24 cellular contexts compared by ENCODE assay signal in the genomic region with DNA sequence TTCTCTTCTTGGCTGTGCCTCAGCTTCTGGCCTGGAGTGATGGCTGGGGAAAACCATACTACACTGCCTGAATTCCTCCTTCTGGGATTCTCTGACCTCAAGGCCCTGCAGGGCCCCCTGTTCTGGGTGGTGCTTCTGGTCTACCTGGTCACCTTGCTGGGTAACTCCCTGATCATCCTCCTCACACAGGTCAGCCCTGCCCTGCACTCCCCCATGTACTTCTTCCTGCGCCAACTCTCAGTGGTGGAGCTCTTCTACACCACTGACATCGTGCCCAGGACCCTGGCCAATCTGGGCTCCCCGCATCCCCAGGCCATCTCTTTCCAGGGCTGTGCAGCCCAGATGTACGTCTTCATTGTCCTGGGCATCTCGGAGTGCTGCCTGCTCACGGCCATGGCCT. TPM values are rescaled to one million over a fixed set of nuclear protein-coding genes. Genes with fewer than 3 reads are reported as not detected.
DNase-seq lines count a peak whose midpoint lies in the region; ATAC-seq and TF ChIP-seq lines count a peak whose summit lies in the region.
"Had no signal": no experiment of that assay in that cellular context is flagged by ENCODE, and none has a peak within 500 bp of the region (broad histone marks: within the 10 kb centered on the region; RNA-seq: fewer than 3 reads in every experiment).

A gene with protein sequence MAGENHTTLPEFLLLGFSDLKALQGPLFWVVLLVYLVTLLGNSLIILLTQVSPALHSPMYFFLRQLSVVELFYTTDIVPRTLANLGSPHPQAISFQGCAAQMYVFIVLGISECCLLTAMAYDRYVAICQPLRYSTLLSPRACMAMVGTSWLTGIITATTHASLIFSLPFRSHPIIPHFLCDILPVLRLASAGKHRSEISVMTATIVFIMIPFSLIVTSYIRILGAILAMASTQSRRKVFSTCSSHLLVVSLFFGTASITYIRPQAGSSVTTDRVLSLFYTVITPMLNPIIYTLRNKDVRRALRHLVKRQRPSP (plus strand): TSS at position 40 of the 400 bp plus-strand sequence. CDS start 0 bp downstream, at position 40.

- H3K36me3 ChIP-seq in neutrophil, result no peaks in the 10 kb centered on the region

- H3K27me3 Mint-ChIP-seq in activated CD4-positive, alpha-beta T cell treated with anti-CD3 and anti-CD28 coated beads for 36 hours, result peaks cover 12% of the 10 kb centered on the region

- H3K27ac Mint-ChIP-seq in activated CD4-positive, alpha-beta T cell treated with anti-CD3 and anti-CD28 coated beads for 36 hours, result peak within 1 kb of the TSS; percentile 74
- H3K27ac Mint-ChIP-seq in activated naive CD4-positive, alpha-beta T cell treated with anti-CD3 and anti-CD28 coated beads, Interleukin-2, amount 50 U/mL, for 72 hours, result peak within 1 kb of the TSS; percentile 15 to 50
- H3K27ac Mint-ChIP-seq: GM23338 had no signal

- peak within 1 kb of the TSS; percentile 92 for H3K27ac ChIP-seq in right cardiac atrium (ENCODE audit: low read length)
- H3K27ac ChIP-seq in neutrophil, result peak within 1 kb of the TSS; percentile 74
- H3K27ac ChIP-seq in RWPE1, result no peak within 1 kb of the TSS

- CTCF ChIA-PET in activated CD4-positive, alpha-beta T cell treated with anti-CD3 and anti-CD28 coated beads for 36 hours (lab: Charles Lee), result interaction anchor here (1.6 kb wide), 1 partner anchor 20 kb away, joined by 6 read pairs; no protein-coding TSS in a partner anchor
- CTCF ChIA-PET in RWPE1 (lab: Yijun Ruan, JAX), result interaction anchor here (0.6 kb wide), 2 partner anchors 300 to 493 kb away, joined by 3 read pairs; no protein-coding TSS in a partner anchor

- H3K4me3 Mint-ChIP-seq in activated CD4-positive, alpha-beta T cell treated with anti-CD3 and anti-CD28 coated beads for 36 hours, result peak within 1 kb of the TSS; percentile 11
- H3K4me3 Mint-ChIP-seq: GM23338 had no signal

- POLR2A ChIA-PET in activated CD4-positive, alpha-beta T cell treated with anti-CD3 and anti-CD28 coated beads for 36 hours (lab: Charles Lee), result no interaction called here
- POLR2A ChIA-PET in RWPE1 (lab: Yijun Ruan, JAX; ENCODE audit: low non-redundant PET), result no interaction called here

- intact Hi-C loops in activated CD4-positive, alpha-beta T cell treated with anti-CD3 and anti-CD28 coated beads for 36 hours (cut with DNase I, micrococcal nuclease), result no loop called here
- intact Hi-C loops in right cardiac atrium (cut with DNase I) (no loop called here), cardiac septum (cut with DNase I) (no loop called here)

- no peak for TF ChIP-seq CTCF in neutrophil (IDR thresholded peaks at IDR 0.05)
- TF ChIP-seq CTCF in RWPE1 (conservative IDR thresholded peaks at IDR 0.05; ENCODE audit: low read depth), result no peak

- H3K4me1 Mint-ChIP-seq in activated CD4-positive, alpha-beta T cell treated with anti-CD3 and anti-CD28 coated beads for 36 hours, result peaks cover 10% of the 10 kb centered on the region
- H3K4me1 Mint-ChIP-seq: GM23338 had no signal

- H3K9me3 ChIP-seq in right cardiac atrium (ENCODE audit: control insufficient read depth, low read length) (no peaks in the 10 kb centered on the region), neutrophil (no peaks in the 10 kb centered on the region)

- WGBS in right cardiac atrium, result 87% methylated on average over 6 of the region's 6 CpGs

- H3K36me3 Mint-ChIP-seq in activated CD4-positive, alpha-beta T cell treated with anti-CD3 and anti-CD28 coated beads for 36 hours (ENCODE audit: low read depth), result no peaks in the 10 kb centered on the region
- H3K36me3 Mint-ChIP-seq in activated naive CD4-positive, alpha-beta T cell treated with anti-CD3 and anti-CD28 coated beads, Interleukin-2, amount 50 U/mL, for 72 hours, result no peaks in the 10 kb centered on the region

- H3K9me3 Mint-ChIP-seq in activated CD4-positive, alpha-beta T cell treated with anti-CD3 and anti-CD28 coated beads for 36 hours (ENCODE audit: low read depth), result no peaks in the 10 kb centered on the region
- H3K9me3 Mint-ChIP-seq in activated naive CD4-positive, alpha-beta T cell treated with anti-CD3 and anti-CD28 coated beads, Interleukin-2, amount 50 U/mL, for 72 hours, result no peaks in the 10 kb centered on the region
- H3K9me3 Mint-ChIP-seq: GM23338 had no signal

- no peak for ATAC-seq in activated CD4-positive, alpha-beta T cell treated with anti-CD3 and anti-CD28 coated beads for 36 hours
- ATAC-seq in right cardiac atrium, result no peak
- ATAC-seq in activated naive CD4-positive, alpha-beta T cell treated with anti-CD3 and anti-CD28 coated beads, Interleukin-2, amount 50 U/mL, for 72 hours, result no peak
- ATAC-seq: GM23338, SK-N-SH treated with all-trans-retinoic acid at 6 μM for 48 hours had no signal

- H3K4me3 ChIP-seq in right cardiac atrium (ENCODE audit: low read length) (no peak within 1 kb of the TSS), neutrophil (ENCODE audit: low read depth in 1 of 2, low read length in 1 of 2) (no peak within 1 kb of the TSS)
- H3K4me3 ChIP-seq: GM23338 had no signal

- H3K4me1 ChIP-seq in right cardiac atrium (ENCODE audit: control insufficient read depth, insufficient read depth, low read length) (peaks cover 4% of the 10 kb centered on the region), neutrophil (ENCODE audit: control insufficient read depth in 1 of 2, insufficient read depth in 1 of 2, low read depth in 1 of 2, low read length in 1 of 2) (peaks cover 81 to 87% of the 10 kb centered on the region in 2 experiments)

- no peak for DNase-seq in activated CD4-positive, alpha-beta T cell treated with anti-CD3 and anti-CD28 coated beads for 36 hours
- DNase-seq in activated CD4-positive, alpha-beta T cell treated with anti-CD3 and anti-CD28 coated beads, Interleukin-2, amount 50 U/mL, for 1 hour, result no peak
- DNase-seq in right cardiac atrium (no peak), cardiac septum (ENCODE audit: low spot score) (no peak), RWPE1 (ENCODE audit: low spot score) (no peak), NCI-H82 treated with DMSO at 0.1 percent for 48 hours (lab: John Stamatoyannopoulos, UW; ENCODE audit: unreplicated experiment) (no peak)
- no peak for DNase-seq in activated naive CD4-positive, alpha-beta T cell treated with anti-CD3 and anti-CD28 coated beads, Interleukin-2, amount 50 U/mL, for 72 hours (ENCODE audit: low spot score in 2 of 2)
- DNase-seq: activated CD4-positive, CD25-positive, alpha-beta regulatory T cell; AML-193; COR-L47; GDM1; NCI-H2081; NCI-H226; occipital lobe had no signal

- H3K27me3 ChIP-seq in right cardiac atrium (ENCODE audit: control insufficient read depth, insufficient read depth), result no peaks in the 10 kb centered on the region
- no peaks in the 10 kb centered on the region for H3K27me3 ChIP-seq in neutrophil

RNA-seq across cellular contexts. Expression of the gene that starts here (rescaled TPM):
- total RNA-seq in activated CD4-positive, alpha-beta T cell treated with anti-CD3 and anti-CD28 coated beads for 36 hours, result not detected
- 1 to 10 TPM; 1.3 to 2.9 (median 1.4) TPM for total RNA-seq in right cardiac atrium
- 1.6 TPM for polyA plus RNA-seq in right cardiac atrium
- not detected for total RNA-seq in cardiac septum
- not detected for total RNA-seq in activated naive CD4-positive, alpha-beta T cell treated with anti-CD3 and anti-CD28 coated beads, Interleukin-2, amount 50 U/mL, for 72 hours
- total RNA-seq: A172, dermis microvascular lymphatic vessel endothelial cell, glomerular endothelial cell, GM23338, MCF 10A, occipital lobe, RPMI7951, temporal lobe had no signal
- polyA plus RNA-seq: GM23338, small intestine had no signal
